Comparison of ENCODE assay signal across 9 cellular contexts in genomic region chr11:83970061-83970671, GRCh38.
DNase-seq lines count a peak whose midpoint lies in the region; ATAC-seq, FAIRE-seq and TF ChIP-seq lines count a peak whose summit lies in the region.
"Had no signal": no experiment of that assay in that cellular context is flagged by ENCODE, and none has a peak within 500 bp of the region (broad histone marks: within the 10 kb centered on the region; RNA-seq: fewer than 3 reads in every experiment).

No MANE protein-coding gene starts in this region.

- ATAC-seq in GM18909 (IDR thresholded peaks at IDR 0.05; ENCODE audit: poor library complexity, unreplicated experiment), result peak; percentile 87
- ATAC-seq in HG02571 (IDR thresholded peaks at IDR 0.05; ENCODE audit: unreplicated experiment), result peak; percentile 83
- peak; percentile 78 for ATAC-seq in HG03354 (IDR thresholded peaks at IDR 0.05; ENCODE audit: poor library complexity, severe bottlenecking, unreplicated experiment)

- no peak for FAIRE-seq in H54 (lab: Jason Lieb, UNC)

- peak; percentile 56 for DNase-seq in medulla oblongata (ENCODE audit: extremely low spot score)
- no peak for DNase-seq in NCI-H2171 (lab: John Stamatoyannopoulos, UW)
- DNase-seq in CD1c-positive myeloid dendritic cell (ENCODE audit: extremely low spot score), result no peak
- DNase-seq in H54 (ENCODE audit: insufficient read length, low spot score), result no peak
- no peak for DNase-seq in activated CD4-positive, CD25-positive, alpha-beta regulatory T cell (lab: John Stamatoyannopoulos, UW)
- DNase-seq: NCI-H510A had no signal

- TF ChIP-seq POLR2A in H54 (IDR thresholded peaks at IDR 0.05; ENCODE audit: low read depth, low read length), result no peak
